In the genomic region with DNA sequence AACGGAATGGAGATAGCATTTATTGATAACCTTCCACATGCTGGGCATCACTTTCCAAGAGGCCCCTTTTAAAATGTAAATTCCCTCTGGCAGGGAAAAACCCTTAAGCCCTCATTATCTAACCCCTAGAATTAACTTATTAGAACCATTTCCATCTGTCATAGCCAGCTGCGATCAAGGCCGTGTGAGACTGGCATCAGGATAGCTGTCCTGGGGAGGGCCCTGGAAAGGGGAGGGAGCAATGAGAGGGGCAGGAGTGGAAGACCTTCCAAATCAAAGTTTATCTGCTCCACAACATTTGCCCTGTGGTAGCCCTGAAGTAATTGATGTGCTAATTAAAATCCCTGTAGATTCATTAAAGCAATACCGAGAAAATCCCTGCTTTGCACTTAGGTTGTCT, we compare ENCODE assay signal across 15 cellular contexts. TPM values are rescaled to one million over a fixed set of nuclear protein-coding genes. Genes with fewer than 3 reads are reported as not detected.
DNase-seq lines count a peak whose midpoint lies in the region; ATAC-seq and TF ChIP-seq lines count a peak whose summit lies in the region.
"Had no signal": no experiment of that assay in that cellular context is flagged by ENCODE, and none has a peak within 500 bp of the region (broad histone marks: within the 10 kb centered on the region; RNA-seq: fewer than 3 reads in every experiment).

No MANE protein-coding gene starts in this region.

- H3K9ac ChIP-seq in SK-N-SH (no peak overlapping the region), colonic mucosa (ENCODE audit: low read depth in 2 of 2, low read length in 2 of 2) (no peak overlapping the region)

- POLR2A ChIA-PET in SK-N-SH (lab: Yijun Ruan, JAX): no interaction called here

- H3K36me3 ChIP-seq in SK-N-SH (replicated peaks in 1 of 2; ENCODE audit: control insufficient read depth in 1 of 2, insufficient read depth in 2 of 2, low read length in 1 of 2): no peaks in the 10 kb centered on the region
- H3K36me3 ChIP-seq in HAP-1 (replicated peaks): no peaks in the 10 kb centered on the region
- H3K36me3 ChIP-seq in colonic mucosa: no peaks in the 10 kb centered on the region

- no peak overlapping the region for H3K4me2 ChIP-seq in SK-N-SH

- no peak overlapping the region for H3K4me3 ChIP-seq in SK-N-SH (ENCODE audit: low read depth in 2 of 2, low read length in 1 of 2)
- no peak overlapping the region for H3K4me3 ChIP-seq in HAP-1
- no peak overlapping the region for H3K4me3 ChIP-seq in colonic mucosa

- H3K4me1 ChIP-seq in SK-N-SH (ENCODE audit: control insufficient read depth in 1 of 2, insufficient read depth in 2 of 2, low read depth in 1 of 2, low read length in 1 of 2) (peaks cover 0 to 8% of the 10 kb centered on the region in 2 experiments; a peak in 1 of 4 replicates), HAP-1 (peaks cover 20% of the 10 kb centered on the region), colonic mucosa (no peaks in the 10 kb centered on the region)

- CTCF ChIA-PET in SK-N-SH (lab: Yijun Ruan, JAX): interaction anchor here (1.2 to 1.3 kb wide), 2 partner anchors 9 to 47 kb away, joined by 3 read pairs; no protein-coding TSS in a partner anchor

- DNase-seq in SK-N-SH (peak; percentile 17), NCI-H69 (lab: John Stamatoyannopoulos, UW) (peak; percentile 51), glutamatergic neuron (no peak), occipital lobe (lab: John Stamatoyannopoulos, UW) (no peak), HAP-1 (ENCODE audit: low spot score in 2 of 2) (no peak), medulla oblongata (ENCODE audit: extremely low spot score) (no peak), colonic mucosa (no peak)
- DNase-seq: CD8-positive, alpha-beta T cell; COR-L47; DMS79 had no signal

- no peaks in the 10 kb centered on the region for H3K9me2 ChIP-seq in SK-N-SH

- H3K9me3 ChIP-seq in SK-N-SH (no peaks in the 10 kb centered on the region), HAP-1 (no peaks in the 10 kb centered on the region; the same call in 1 of the 2 replicates), colonic mucosa (no peaks in the 10 kb centered on the region)

- TF ChIP-seq EP300 in SK-N-SH (IDR thresholded peaks at IDR 0.05; ENCODE audit: borderline replicate concordance in 1 of 2, low read depth in 1 of 2, low read length in 1 of 2): no peak

- H3K4me3 Mint-ChIP-seq in glutamatergic neuron (ENCODE audit: unreplicated experiment): no peak overlapping the region
- H3K4me3 Mint-ChIP-seq: CD14-positive monocyte; CD8-positive, alpha-beta T cell had no signal

- no peak overlapping the region for H2AFZ ChIP-seq in SK-N-SH (ENCODE audit: low read depth)

- peaks cover 4% of the 10 kb centered on the region for H3K27me3 Mint-ChIP-seq in glutamatergic neuron (ENCODE audit: unreplicated experiment)
- H3K27me3 Mint-ChIP-seq: IgD-negative memory B cell had no signal

- H3K36me3 Mint-ChIP-seq in glutamatergic neuron (ENCODE audit: unreplicated experiment): no peaks in the 10 kb centered on the region
- H3K36me3 Mint-ChIP-seq: CD14-positive monocyte; CD8-positive, alpha-beta T cell; IgD-negative memory B cell had no signal

- H3F3A ChIP-seq in SK-N-SH (replicated peaks; ENCODE audit: insufficient read depth): no peaks in the 10 kb centered on the region

- intact Hi-C loops in colonic mucosa (cut with DNase I): no loop called here

- H3K27me3 ChIP-seq in SK-N-SH (ENCODE audit: insufficient read depth) (no peaks in the 10 kb centered on the region), HAP-1 (ENCODE audit: low read depth) (peaks cover 2% of the 10 kb centered on the region; the same call in 1 of the 2 replicates), colonic mucosa (no peaks in the 10 kb centered on the region)

- peaks cover 3% of the 10 kb centered on the region for H3K9me3 Mint-ChIP-seq in glutamatergic neuron (ENCODE audit: unreplicated experiment)
- H3K9me3 Mint-ChIP-seq: CD8-positive, alpha-beta T cell had no signal

- H3K4me1 Mint-ChIP-seq in glutamatergic neuron (ENCODE audit: low read depth, unreplicated experiment): peaks cover 9% of the 10 kb centered on the region
- H3K4me1 Mint-ChIP-seq: IgD-negative memory B cell had no signal

- no peaks in the 10 kb centered on the region for H3K79me2 ChIP-seq in SK-N-SH (ENCODE audit: insufficient read depth)

- H3K27ac ChIP-seq in SK-N-SH (ENCODE audit: low read depth in 2 of 2, low read length in 1 of 2): no peak overlapping the region
- no peak overlapping the region for H3K27ac ChIP-seq in colonic mucosa
- H3K27ac ChIP-seq: 22Rv1 had no signal

- 75% methylated on average over 4 of the region's 4 CpGs for WGBS in SK-N-SH (ENCODE audit: low lambda C conversion rate)

- no peak for TF ChIP-seq RAD21 in SK-N-SH (IDR thresholded peaks at IDR 0.05; ENCODE audit: low read length)

- no peaks in the 10 kb centered on the region for H4K20me1 ChIP-seq in SK-N-SH (ENCODE audit: insufficient read depth)

- in situ Hi-C loops in HAP-1 (cut with MboI; ENCODE audit: low sequenced_read_pairs): no loop called here

- peak overlapping the region; percentile 15 for H3K27ac Mint-ChIP-seq in glutamatergic neuron (ENCODE audit: unreplicated experiment)
- H3K27ac Mint-ChIP-seq: CD14-positive monocyte; CD8-positive, alpha-beta T cell; IgD-negative memory B cell had no signal

- no peak for ATAC-seq in SK-N-SH treated with all-trans-retinoic acid at 6 μM for 48 hours
- ATAC-seq: CD8-positive, alpha-beta T cell had no signal

- no peak for TF ChIP-seq CTCF in SK-N-SH (IDR thresholded peaks at IDR 0.05)
- no peak for TF ChIP-seq CTCF in glutamatergic neuron (IDR thresholded peaks at IDR 0.05; ENCODE audit: partially characterized antibody, unreplicated experiment)
- no peak for TF ChIP-seq CTCF in colonic mucosa (IDR thresholded peaks at IDR 0.05)

TF ChIP-seq in SK-N-SH, 30 proteins besides CTCF, POLR2A, EP300 and RAD21 (continues in another document):
- TF ChIP-seq TCF12 (IDR thresholded peaks at IDR 0.05) (no peak), RFX5 (IDR thresholded peaks at IDR 0.05; ENCODE audit: low read length) (no peak), JUND (IDR thresholded peaks at IDR 0.05) (no peak), MEF2A (IDR thresholded peaks at IDR 0.05; ENCODE audit: borderline replicate concordance, low read depth) (no peak), ELF1 (IDR thresholded peaks at IDR 0.05) (no peak), GATA2 (CRISPR knock-in tag; IDR thresholded peaks at IDR 0.05) (no peak), CHD2 (IDR thresholded peaks at IDR 0.05; ENCODE audit: low read length, partially characterized antibody) (no peak), NFIC (IDR thresholded peaks at IDR 0.05; ENCODE audit: borderline replicate concordance) (no peak), TEAD4 (IDR thresholded peaks at IDR 0.05; ENCODE audit: borderline replicate concordance, insufficient read depth) (no peak), TAF1 (IDR thresholded peaks at IDR 0.05; ENCODE audit: borderline replicate concordance, low read depth, low read length) (no peak), NRF1 (IDR thresholded peaks at IDR 0.05; ENCODE audit: low read depth, low read length) (no peak), YY1 (IDR thresholded peaks at IDR 0.05; ENCODE audit: low read depth) (no peak), GABPA (IDR thresholded peaks at IDR 0.05; ENCODE audit: low read depth) (no peak)
- TF ChIP-seq, protein P1, sequence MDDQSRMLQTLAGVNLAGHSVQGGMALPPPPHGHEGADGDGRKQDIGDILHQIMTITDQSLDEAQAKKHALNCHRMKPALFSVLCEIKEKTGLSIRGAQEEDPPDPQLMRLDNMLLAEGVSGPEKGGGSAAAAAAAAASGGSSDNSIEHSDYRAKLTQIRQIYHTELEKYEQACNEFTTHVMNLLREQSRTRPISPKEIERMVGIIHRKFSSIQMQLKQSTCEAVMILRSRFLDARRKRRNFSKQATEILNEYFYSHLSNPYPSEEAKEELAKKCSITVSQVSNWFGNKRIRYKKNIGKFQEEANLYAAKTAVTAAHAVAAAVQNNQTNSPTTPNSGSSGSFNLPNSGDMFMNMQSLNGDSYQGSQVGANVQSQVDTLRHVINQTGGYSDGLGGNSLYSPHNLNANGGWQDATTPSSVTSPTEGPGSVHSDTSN (IDR thresholded peaks at IDR 0.05): no peak

TF ChIP-seq in SK-N-SH treated with all-trans-retinoic acid at 6 μM for 48 hours, 23 proteins besides CTCF, POLR2A, EP300 and RAD21 (continues in another document):
- TF ChIP-seq BACH2 (CRISPR knock-in tag; IDR thresholded peaks at IDR 0.05; ENCODE audit: borderline replicate concordance) (no peak), ESRRG (CRISPR knock-in tag; IDR thresholded peaks at IDR 0.05) (no peak), ARNTL (CRISPR knock-in tag; IDR thresholded peaks at IDR 0.05; ENCODE audit: borderline replicate concordance, low read depth) (no peak)
- TF ChIP-seq, protein P2, sequence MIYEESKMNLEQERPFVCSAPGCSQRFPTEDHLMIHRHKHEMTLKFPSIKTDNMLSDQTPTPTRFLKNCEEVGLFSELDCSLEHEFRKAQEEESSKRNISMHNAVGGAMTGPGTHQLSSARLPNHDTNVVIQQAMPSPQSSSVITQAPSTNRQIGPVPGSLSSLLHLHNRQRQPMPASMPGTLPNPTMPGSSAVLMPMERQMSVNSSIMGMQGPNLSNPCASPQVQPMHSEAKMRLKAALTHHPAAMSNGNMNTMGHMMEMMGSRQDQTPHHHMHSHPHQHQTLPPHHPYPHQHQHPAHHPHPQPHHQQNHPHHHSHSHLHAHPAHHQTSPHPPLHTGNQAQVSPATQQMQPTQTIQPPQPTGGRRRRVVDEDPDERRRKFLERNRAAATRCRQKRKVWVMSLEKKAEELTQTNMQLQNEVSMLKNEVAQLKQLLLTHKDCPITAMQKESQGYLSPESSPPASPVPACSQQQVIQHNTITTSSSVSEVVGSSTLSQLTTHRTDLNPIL (CRISPR knock-in tag; IDR thresholded peaks at IDR 0.05; ENCODE audit: low read depth): no peak

RNA-seq across cellular contexts. Expression of a gene that starts 45.0 kb away (rescaled TPM):
- 1.3 and 1.7 TPM in 2 replicates for polyA plus RNA-seq in SK-N-SH (2012; rRNA removed)
- polyA plus RNA-seq in SK-N-SH (2012; cell fraction: cytosol; rRNA removed): 3.0 and 3.5 TPM in 2 replicates
- 1.6 and 2.2 TPM in 2 replicates for polyA plus RNA-seq in SK-N-SH (2012; cell fraction: nucleus; rRNA removed)
- total RNA-seq in glutamatergic neuron (ENCODE audit: unreplicated experiment) (14.1 TPM), occipital lobe (62.1 TPM), colonic mucosa (10 to 100 TPM in 1 of 2 donors, 1 to 10 TPM in 1; 1.8 to 10.1 TPM)
- total RNA-seq: G401 had no signal

Comparison
In these comparisons a context has a peak if more than half of its experiments do, and no peak if none do; other contexts are left out.
1. DNase-seq: peak in SK-N-SH (single experiment) and NCI-H69 (single experiment); none in glutamatergic neuron (single experiment), occipital lobe (single experiment), HAP-1 (0 of 2), medulla oblongata (single experiment) and colonic mucosa (single experiment).